Comparison of ENCODE assay signal across 19 cellular contexts in the genomic region with DNA sequence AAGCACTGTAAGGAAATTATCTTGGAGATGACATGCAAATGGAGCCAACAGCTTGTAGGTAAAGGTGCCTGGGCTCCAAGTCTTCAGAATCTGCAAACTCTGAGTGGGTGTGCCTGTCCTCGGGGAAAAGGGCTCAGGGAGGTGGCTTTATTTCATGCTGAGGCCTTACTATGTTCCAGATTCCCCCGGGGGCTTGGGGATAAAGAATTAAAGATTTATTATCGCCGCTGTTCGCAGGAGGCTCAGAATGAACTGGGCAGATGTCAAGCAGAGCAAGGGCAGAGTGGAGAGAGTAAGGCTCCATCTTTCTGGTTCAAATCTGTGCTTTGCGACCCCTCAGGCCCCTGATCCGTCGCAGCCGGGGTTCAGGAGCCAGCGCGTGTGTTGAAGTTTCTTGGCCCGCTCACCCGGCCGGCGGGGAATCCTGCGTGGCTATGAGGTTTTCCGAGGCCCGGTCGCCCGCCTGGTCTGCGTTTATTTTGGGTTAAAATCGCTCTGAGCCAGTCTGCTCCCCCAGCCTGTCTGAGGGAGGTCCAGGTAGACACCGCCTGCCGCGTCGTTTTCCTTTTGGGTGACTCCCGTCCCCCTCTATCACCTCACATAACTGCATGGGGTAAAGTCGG. TPM values are rescaled to one million over a fixed set of nuclear protein-coding genes. Genes with fewer than 3 reads are reported as not detected.
DNase-seq lines count a peak whose midpoint lies in the region; ATAC-seq and TF ChIP-seq lines count a peak whose summit lies in the region.
"Had no signal": no experiment of that assay in that cellular context is flagged by ENCODE, and none has a peak within 500 bp of the region (broad histone marks: within the 10 kb centered on the region; RNA-seq: fewer than 3 reads in every experiment).

No MANE protein-coding gene starts in this region.

- ATAC-seq in activated CD8-positive, alpha-beta memory T cell treated with anti-CD3 and anti-CD28 coated beads, Interleukin-2, amount 10 ng/mL, durations not matched to agents 7 days and 5 days, result no peak
- ATAC-seq in CD4-positive, alpha-beta T cell (ENCODE audit: poor library complexity), result no peak
- ATAC-seq: GM12878 had no signal

- peaks cover 49% of the 10 kb centered on the region for H3K4me1 Mint-ChIP-seq in activated CD8-positive, alpha-beta memory T cell treated with anti-CD3 and anti-CD28 coated beads, Interleukin-2, amount 10 ng/mL, durations not matched to agents 7 days and 5 days
- no peaks in the 10 kb centered on the region for H3K4me1 Mint-ChIP-seq in CD4-positive, alpha-beta T cell (ENCODE audit: low read depth)

- no peak overlapping the region for H3K4me3 Mint-ChIP-seq in activated CD8-positive, alpha-beta memory T cell treated with anti-CD3 and anti-CD28 coated beads, Interleukin-2, amount 10 ng/mL, durations not matched to agents 7 days and 5 days
- no peak overlapping the region for H3K4me3 Mint-ChIP-seq in CD4-positive, alpha-beta T cell
- H3K4me3 Mint-ChIP-seq: B cell; CD4-positive, CD25-positive, alpha-beta regulatory T cell had no signal

- intact Hi-C loops in CD4-positive, alpha-beta T cell (cut with DNase I, micrococcal nuclease), result no loop called here

- peaks cover 15% of the 10 kb centered on the region for H3K4me1 ChIP-seq in HEK293 (ENCODE audit: control insufficient read depth, insufficient read depth, low read length)
- H3K4me1 ChIP-seq: HAP-1 had no signal

- H3K9me3 Mint-ChIP-seq in activated CD8-positive, alpha-beta memory T cell treated with anti-CD3 and anti-CD28 coated beads, Interleukin-2, amount 10 ng/mL, durations not matched to agents 7 days and 5 days (ENCODE audit: low read depth), result peaks cover 6% of the 10 kb centered on the region
- H3K9me3 Mint-ChIP-seq in CD4-positive, alpha-beta T cell, result no peaks in the 10 kb centered on the region

- POLR2A ChIA-PET in HEK293 (lab: Yijun Ruan, JAX), result no interaction called here
- POLR2A ChIA-PET in CD4-positive, alpha-beta T cell (lab: Charles Lee), result no interaction called here

- no peak for TF ChIP-seq CTCF in HEK293 (tag by site-specific recombination; IDR thresholded peaks at IDR 0.05)
- no peak for TF ChIP-seq CTCF in WERI-Rb-1 (IDR thresholded peaks at IDR 0.05; ENCODE audit: low read depth, low read length)
- TF ChIP-seq CTCF in CD4-positive, alpha-beta T cell (IDR thresholded peaks at IDR 0.05), result no peak

- peaks cover 8% of the 10 kb centered on the region for H3K36me3 Mint-ChIP-seq in activated CD8-positive, alpha-beta memory T cell treated with anti-CD3 and anti-CD28 coated beads, Interleukin-2, amount 10 ng/mL, durations not matched to agents 7 days and 5 days
- no peaks in the 10 kb centered on the region for H3K36me3 Mint-ChIP-seq in CD4-positive, alpha-beta T cell (ENCODE audit: low read depth)
- H3K36me3 Mint-ChIP-seq: CD4-positive, CD25-positive, alpha-beta regulatory T cell had no signal

- H3K4me3 ChIP-seq in HEK293 (ENCODE audit: low read depth, low read length) (no peak overlapping the region), WERI-Rb-1 (ENCODE audit: low read depth, low read length) (no peak overlapping the region)
- H3K4me3 ChIP-seq: BLaER1, GM12878, HAP-1 had no signal

- H3K36me3 ChIP-seq in HEK293 (ENCODE audit: control insufficient read depth in 2 of 2, insufficient read depth in 1 of 2, low read length in 2 of 2), result no peaks in the 10 kb centered on the region
- no peaks in the 10 kb centered on the region for H3K36me3 ChIP-seq in WERI-Rb-1
- H3K36me3 ChIP-seq: BLaER1, HAP-1 had no signal

- H3K9me3 ChIP-seq in HEK293 (ENCODE audit: control insufficient read depth, insufficient read depth, low read depth, low read length) (no peaks in the 10 kb centered on the region), WERI-Rb-1 (ENCODE audit: severe bottlenecking) (no peaks in the 10 kb centered on the region)
- H3K9me3 ChIP-seq in CD4-positive, alpha-beta T cell (ENCODE audit: control insufficient read depth, low read length), result no peaks in the 10 kb centered on the region
- H3K9me3 ChIP-seq: BLaER1, HAP-1 had no signal

- no peaks in the 10 kb centered on the region for H3K27me3 ChIP-seq in WERI-Rb-1 (ENCODE audit: insufficient read depth, low read depth, severe bottlenecking)
- H3K27me3 ChIP-seq in CD4-positive, alpha-beta T cell (ENCODE audit: control insufficient read depth, insufficient read depth, low read length), result no peaks in the 10 kb centered on the region
- H3K27me3 ChIP-seq: BLaER1 had no signal

- peaks cover 75% of the 10 kb centered on the region for H3K27me3 Mint-ChIP-seq in activated CD8-positive, alpha-beta memory T cell treated with anti-CD3 and anti-CD28 coated beads, Interleukin-2, amount 10 ng/mL, durations not matched to agents 7 days and 5 days
- peaks cover 21% of the 10 kb centered on the region for H3K27me3 Mint-ChIP-seq in CD4-positive, alpha-beta T cell

- DNase-seq in activated CD8-positive, alpha-beta memory T cell treated with anti-CD3 and anti-CD28 coated beads, Interleukin-2, amount 10 ng/mL, durations not matched to agents 7 days and 5 days, result peak; percentile 27
- DNase-seq in activated CD8-positive, alpha-beta memory T cell treated with anti-CD3 and anti-CD28 coated beads for 24 hours, result no peak
- DNase-seq in WERI-Rb-1 (peak; percentile 19), amniotic stem cell (lab: John Stamatoyannopoulos, UW) (no peak), NCI-H146 (lab: John Stamatoyannopoulos, UW) (no peak), dedifferentiated amniotic fluid mesenchymal stem cell (ENCODE audit: extremely low spot score) (no peak)
- DNase-seq in CD4-positive, alpha-beta T cell, result no peak
- DNase-seq: CD4-positive, CD25-positive, alpha-beta regulatory T cell; CD8-positive, alpha-beta memory T cell; DMS153; DND-41; GDM1 had no signal

- CTCF ChIA-PET in activated CD8-positive, alpha-beta memory T cell treated with anti-CD3 and anti-CD28 coated beads, Interleukin-2, amount 10 ng/mL, durations not matched to agents 7 days and 5 days (lab: Charles Lee), result interaction anchor here (0.7 to 1.9 kb wide), 2 partner anchors 20 to 72 kb away, joined by 3 to 7 read pairs; partner anchors contain the start of gene RHOU
- CTCF ChIA-PET in HEK293 (lab: Yijun Ruan, JAX), result interaction anchor here (0.7 kb wide), 1 partner anchor 263 kb away, joined by 3 read pairs; no protein-coding TSS in a partner anchor
- CTCF ChIA-PET in CD4-positive, alpha-beta T cell (lab: Charles Lee), result no interaction called here

- no peak overlapping the region for H3K27ac ChIP-seq in HEK293 (ENCODE audit: extremely low read depth, low read depth, low read length)
- no peak overlapping the region for H3K27ac ChIP-seq in WERI-Rb-1
- no peak overlapping the region for H3K27ac ChIP-seq in CD4-positive, alpha-beta T cell (ENCODE audit: low read depth, low read length)
- H3K27ac ChIP-seq: 22Rv1, BLaER1, C4-2B had no signal

- no peak overlapping the region for H3K27ac Mint-ChIP-seq in activated CD8-positive, alpha-beta memory T cell treated with anti-CD3 and anti-CD28 coated beads, Interleukin-2, amount 10 ng/mL, durations not matched to agents 7 days and 5 days
- no peak overlapping the region for H3K27ac Mint-ChIP-seq in CD4-positive, alpha-beta T cell
- H3K27ac Mint-ChIP-seq: B cell; CD4-positive, CD25-positive, alpha-beta regulatory T cell; CD8-positive, alpha-beta memory T cell had no signal

TF ChIP-seq in HEK293, 187 proteins besides CTCF, POLR2A, EP300 and RAD21:
- no peak for TF ChIP-seq ZNF677 (tag by site-specific recombination; IDR thresholded peaks at IDR 0.05)
- TF ChIP-seq ZIC2 (tag by site-specific recombination; IDR thresholded peaks at IDR 0.05), result peak; percentile 39

RNA-seq across cellular contexts. Expression of gene RHOU, which starts 19.5 kb away (rescaled TPM):
- 1 to 10 TPM in 1 of 2 experiments, under 1 TPM in 1; 0.61 to 4.5 TPM for total RNA-seq in activated CD8-positive, alpha-beta memory T cell treated with anti-CD3 and anti-CD28 coated beads, Interleukin-2, amount 10 ng/mL, durations not matched to agents 7 days and 5 days
- 1 to 10 TPM; 1.2 TPM for total RNA-seq in CD4-positive, alpha-beta T cell
- total RNA-seq: B cell, GM12878 had no signal

Comparison
In these comparisons a context has a peak if more than half of its experiments do, and no peak if none do; other contexts are left out.
1. DNase-seq: peak in activated CD8-positive, alpha-beta memory T cell treated with anti-CD3 and anti-CD28 coated beads, Interleukin-2, amount 10 ng/mL, durations not matched to agents 7 days and 5 days (single experiment) and WERI-Rb-1 (single experiment); none in activated CD8-positive, alpha-beta memory T cell treated with anti-CD3 and anti-CD28 coated beads for 24 hours (single experiment), amniotic stem cell (single experiment), NCI-H146 (single experiment), CD4-positive, alpha-beta T cell (0 of 10) and dedifferentiated amniotic fluid mesenchymal stem cell (single experiment).